ENCODE assay signal across 1 cellular context in the genomic region with DNA sequence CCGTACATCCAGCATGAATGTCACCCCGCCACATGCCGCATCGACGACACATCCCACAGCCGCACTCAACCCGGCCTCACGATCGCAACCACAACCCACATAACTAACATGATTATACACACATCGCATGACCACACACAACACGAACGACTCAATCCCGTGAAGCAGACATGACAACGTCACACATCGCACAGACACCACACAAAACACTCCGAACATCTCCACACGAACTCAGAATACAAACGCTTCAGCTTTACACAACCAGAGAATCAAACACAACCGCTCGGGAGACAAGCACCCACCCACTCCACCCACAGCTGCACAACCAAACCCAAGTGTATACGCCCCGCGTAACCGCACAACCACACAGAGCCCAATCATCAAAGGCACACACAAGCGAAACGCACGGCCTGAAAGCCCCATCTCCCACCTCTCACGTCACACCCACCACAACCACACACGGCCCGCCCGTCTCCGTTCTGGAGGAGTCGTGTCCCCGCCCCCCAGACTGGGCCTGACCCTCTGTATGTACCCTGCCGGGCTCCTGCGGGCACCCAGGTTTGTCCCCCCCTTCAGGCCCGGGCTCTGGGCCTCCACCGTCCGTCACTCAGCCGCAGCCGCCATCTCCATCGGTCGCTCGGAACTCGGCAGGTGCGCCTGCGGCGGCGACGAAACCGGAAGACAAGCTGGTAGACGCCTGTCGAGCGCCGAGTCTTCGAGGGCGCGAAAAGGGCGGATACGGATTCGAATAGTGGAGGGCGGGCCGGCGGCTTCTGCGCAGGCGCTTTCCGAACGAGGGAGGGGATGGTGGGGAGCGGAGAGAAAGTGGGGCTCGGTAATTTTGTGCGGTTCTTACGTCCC.
A peak's percentile ranks its signal among the peaks of the same experiment; 100 is the strongest.
TF ChIP-seq lines count a peak whose summit lies in the region.

Gene RBSN (minus strand): TSS at position 646 of the 861 bp plus-strand sequence. CDS start 3,028 bp downstream, outside the sequence.

TF ChIP-seq in GM12878, 131 proteins besides CTCF, POLR2A, EP300 and RAD21 (continued from another document and continues in another):
- TF ChIP-seq USF2 (IDR thresholded peaks at IDR 0.05; ENCODE audit: borderline replicate concordance, low read depth, low read length) (no peak), BHLHE40 (IDR thresholded peaks at IDR 0.05; ENCODE audit: borderline replicate concordance in 1 of 2, low read depth in 2 of 2, low read length in 1 of 2) (peak; percentile 68 to 76), CHD1 (IDR thresholded peaks at IDR 0.05; ENCODE audit: low read depth, low read length) (no peak), BCL3 (IDR thresholded peaks at IDR 0.05; ENCODE audit: borderline replicate concordance, insufficient read depth, low read depth, low read length, poor library complexity, severe bottlenecking) (peak; percentile 62), ZNF274 (IDR thresholded peaks at IDR 0.05; ENCODE audit: insufficient read depth, insufficient read length) (no peak), RUNX3 (IDR thresholded peaks at IDR 0.05; ENCODE audit: low read length) (peak; percentile 95), SIN3A (IDR thresholded peaks at IDR 0.05; ENCODE audit: low read depth, low read length) (peak; percentile 82; the same call in 1 of the 2 replicates), FOXK2 (IDR thresholded peaks at IDR 0.05) (peak; percentile 60; the same call in 1 of the 2 replicates), IKZF1 (conservative IDR thresholded peaks at IDR 0.05) (peak; percentile 91), ZBED1 (IDR thresholded peaks at IDR 0.05; ENCODE audit: borderline replicate concordance) (0 out of 2 replicates have a peak, but pooled peaks have one; percentile 22), BMI1 (IDR thresholded peaks at IDR 0.05; ENCODE audit: borderline replicate concordance) (no peak), CEBPB (IDR thresholded peaks at IDR 0.05; ENCODE audit: borderline replicate concordance in 1 of 2, low read depth in 2 of 2, low read length in 2 of 2) (no peak), MYB (IDR thresholded peaks at IDR 0.05; ENCODE audit: borderline replicate concordance, low read depth, low read length) (no peak), HDAC6 (IDR thresholded peaks at IDR 0.05; ENCODE audit: unreplicated experiment) (no peak), HCFC1 (IDR thresholded peaks at IDR 0.05; ENCODE audit: low read length) (peak; percentile 90), SP1 (IDR thresholded peaks at IDR 0.05; ENCODE audit: low read depth, low read length) (peak; percentile 65), SUZ12 (IDR thresholded peaks at IDR 0.05; ENCODE audit: unreplicated experiment) (no peak), YY1 (IDR thresholded peaks at IDR 0.05; ENCODE audit: low read depth, low read length) (peak; percentile 98), STAT1 (conservative IDR thresholded peaks at IDR 0.05) (peak; percentile 89; the same call in 1 of the 2 replicates), RBBP5 (conservative IDR thresholded peaks at IDR 0.05) (peak; percentile 86; the same call in 1 of the 2 replicates), EED (IDR thresholded peaks at IDR 0.05; ENCODE audit: low read depth) (peak; percentile 64), ZZZ3 (IDR thresholded peaks at IDR 0.05; ENCODE audit: control insufficient read depth, insufficient read length, low read depth) (no peak), GABPA (IDR thresholded peaks at IDR 0.05; ENCODE audit: low read depth) (peak; percentile 88), KDM1A (IDR thresholded peaks at IDR 0.05; ENCODE audit: borderline replicate concordance) (no peak), RELA (IDR thresholded peaks at IDR 0.05; ENCODE audit: borderline replicate concordance, partially characterized antibody) (peak; percentile 86), ZBTB4 (CRISPR knock-in tag; IDR thresholded peaks at IDR 0.05) (no peak), TCF7 (IDR thresholded peaks at IDR 0.05; ENCODE audit: borderline replicate concordance) (peak; percentile 93), MXI1 (IDR thresholded peaks at IDR 0.05; ENCODE audit: low read depth, low read length) (peak; percentile 65), SPI1 (IDR thresholded peaks at IDR 0.05; ENCODE audit: borderline replicate concordance, insufficient read depth, low read depth, low read length) (no peak), SMARCA5 (IDR thresholded peaks at IDR 0.05) (0 out of 2 replicates have a peak, but pooled peaks have one; percentile 8), TBL1XR1 (IDR thresholded peaks at IDR 0.05; ENCODE audit: low read depth, low read length) (peak; percentile 55), SUPT20H (IDR thresholded peaks at IDR 0.05; ENCODE audit: borderline replicate concordance, control insufficient read depth, low read depth, low read length) (no peak), ZNF592 (IDR thresholded peaks at IDR 0.05) (no peak), ESRRA (IDR thresholded peaks at IDR 0.05; ENCODE audit: low read length) (peak; percentile 62; the same call in 1 of the 2 replicates), NFIC (IDR thresholded peaks at IDR 0.05; ENCODE audit: low read depth, low read length) (0 out of 2 replicates have a peak, but pooled peaks have one; percentile 31), SIX5 (IDR thresholded peaks at IDR 0.05; ENCODE audit: low read depth, low read length, severe bottlenecking) (peak; percentile 68), TARDBP (IDR thresholded peaks at IDR 0.05; ENCODE audit: borderline replicate concordance) (peak; percentile 86)
- TF ChIP-seq, protein P1, sequence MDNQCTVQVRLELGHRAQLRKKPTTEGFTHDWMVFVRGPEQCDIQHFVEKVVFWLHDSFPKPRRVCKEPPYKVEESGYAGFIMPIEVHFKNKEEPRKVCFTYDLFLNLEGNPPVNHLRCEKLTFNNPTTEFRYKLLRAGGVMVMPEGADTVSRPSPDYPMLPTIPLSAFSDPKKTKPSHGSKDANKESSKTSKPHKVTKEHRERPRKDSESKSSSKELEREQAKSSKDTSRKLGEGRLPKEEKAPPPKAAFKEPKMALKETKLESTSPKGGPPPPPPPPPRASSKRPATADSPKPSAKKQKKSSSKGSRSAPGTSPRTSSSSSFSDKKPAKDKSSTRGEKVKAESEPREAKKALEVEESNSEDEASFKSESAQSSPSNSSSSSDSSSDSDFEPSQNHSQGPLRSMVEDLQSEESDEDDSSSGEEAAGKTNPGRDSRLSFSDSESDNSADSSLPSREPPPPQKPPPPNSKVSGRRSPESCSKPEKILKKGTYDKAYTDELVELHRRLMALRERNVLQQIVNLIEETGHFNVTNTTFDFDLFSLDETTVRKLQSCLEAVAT (IDR thresholded peaks at IDR 0.05): peak; percentile 100
- TF ChIP-seq, protein P2, sequence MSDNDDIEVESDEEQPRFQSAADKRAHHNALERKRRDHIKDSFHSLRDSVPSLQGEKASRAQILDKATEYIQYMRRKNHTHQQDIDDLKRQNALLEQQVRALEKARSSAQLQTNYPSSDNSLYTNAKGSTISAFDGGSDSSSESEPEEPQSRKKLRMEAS (IDR thresholded peaks at IDR 0.05; ENCODE audit: low read depth, low read length): peak; percentile 82
- TF ChIP-seq, protein P3, sequence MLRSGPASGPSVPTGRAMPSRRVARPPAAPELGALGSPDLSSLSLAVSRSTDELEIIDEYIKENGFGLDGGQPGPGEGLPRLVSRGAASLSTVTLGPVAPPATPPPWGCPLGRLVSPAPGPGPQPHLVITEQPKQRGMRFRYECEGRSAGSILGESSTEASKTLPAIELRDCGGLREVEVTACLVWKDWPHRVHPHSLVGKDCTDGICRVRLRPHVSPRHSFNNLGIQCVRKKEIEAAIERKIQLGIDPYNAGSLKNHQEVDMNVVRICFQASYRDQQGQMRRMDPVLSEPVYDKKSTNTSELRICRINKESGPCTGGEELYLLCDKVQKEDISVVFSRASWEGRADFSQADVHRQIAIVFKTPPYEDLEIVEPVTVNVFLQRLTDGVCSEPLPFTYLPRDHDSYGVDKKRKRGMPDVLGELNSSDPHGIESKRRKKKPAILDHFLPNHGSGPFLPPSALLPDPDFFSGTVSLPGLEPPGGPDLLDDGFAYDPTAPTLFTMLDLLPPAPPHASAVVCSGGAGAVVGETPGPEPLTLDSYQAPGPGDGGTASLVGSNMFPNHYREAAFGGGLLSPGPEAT (IDR thresholded peaks at IDR 0.05; ENCODE audit: low read depth): peak; percentile 92
- TF ChIP-seq, protein P4, sequence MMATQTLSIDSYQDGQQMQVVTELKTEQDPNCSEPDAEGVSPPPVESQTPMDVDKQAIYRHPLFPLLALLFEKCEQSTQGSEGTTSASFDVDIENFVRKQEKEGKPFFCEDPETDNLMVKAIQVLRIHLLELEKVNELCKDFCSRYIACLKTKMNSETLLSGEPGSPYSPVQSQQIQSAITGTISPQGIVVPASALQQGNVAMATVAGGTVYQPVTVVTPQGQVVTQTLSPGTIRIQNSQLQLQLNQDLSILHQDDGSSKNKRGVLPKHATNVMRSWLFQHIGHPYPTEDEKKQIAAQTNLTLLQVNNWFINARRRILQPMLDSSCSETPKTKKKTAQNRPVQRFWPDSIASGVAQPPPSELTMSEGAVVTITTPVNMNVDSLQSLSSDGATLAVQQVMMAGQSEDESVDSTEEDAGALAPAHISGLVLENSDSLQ (IDR thresholded peaks at IDR 0.05): peak; percentile 96
